Comparison of ENCODE assay signal across 15 cellular contexts in genomic region chr9:84754461-84754860, GRCh38.
DNase-seq lines count a peak whose midpoint lies in the region; ATAC-seq and TF ChIP-seq lines count a peak whose summit lies in the region.
"Had no signal": no experiment of that assay in that cellular context is flagged by ENCODE, and none has a peak within 500 bp of the region (broad histone marks: within the 10 kb centered on the region; RNA-seq: fewer than 3 reads in every experiment).

No MANE protein-coding gene starts in this region.

- H3K9me3 Mint-ChIP-seq in brain, result no peaks in the 10 kb centered on the region
- no peaks in the 10 kb centered on the region for H3K9me3 Mint-ChIP-seq in activated CD8-positive, alpha-beta memory T cell treated with anti-CD3 and anti-CD28 coated beads, Interleukin-2, amount 10 ng/mL, durations not matched to agents 7 days and 5 days (ENCODE audit: low read depth)
- H3K9me3 Mint-ChIP-seq: activated B cell treated with CpG ODN at 0.5 μM for 24 hours; T-helper 1 cell treated with Interleukin-12 subunit alpha and Interleukin-12 subunit beta and Interleukin-4 antibody, amounts not matched to agents 30 μg/mL and 1 μg/mL, for 36 hours had no signal

- no peak overlapping the region for H3K4me3 Mint-ChIP-seq in brain
- H3K4me3 Mint-ChIP-seq in activated CD8-positive, alpha-beta memory T cell treated with anti-CD3 and anti-CD28 coated beads, Interleukin-2, amount 10 ng/mL, durations not matched to agents 7 days and 5 days, result no peak overlapping the region
- H3K4me3 Mint-ChIP-seq: activated B cell treated with CpG ODN at 0.5 μM for 24 hours; T-helper 1 cell treated with Interleukin-12 subunit alpha and Interleukin-12 subunit beta and Interleukin-4 antibody, amounts not matched to agents 30 μg/mL and 1 μg/mL, for 36 hours had no signal

- no peak for TF ChIP-seq CTCF in GM12865 (IDR thresholded peaks at IDR 0.05; ENCODE audit: insufficient read depth, low read depth, low read length, missing control alignments)
- no peak for TF ChIP-seq CTCF in brain (conservative IDR thresholded peaks at IDR 0.05)
- no peak for TF ChIP-seq CTCF in GM13976 (IDR thresholded peaks at IDR 0.05; ENCODE audit: borderline replicate concordance, control extremely low read depth, extremely low read depth, insufficient read depth, missing control alignments)

- peaks cover 54% of the 10 kb centered on the region for H3K36me3 Mint-ChIP-seq in brain
- no peaks in the 10 kb centered on the region for H3K36me3 Mint-ChIP-seq in activated CD8-positive, alpha-beta memory T cell treated with anti-CD3 and anti-CD28 coated beads, Interleukin-2, amount 10 ng/mL, durations not matched to agents 7 days and 5 days

- H3K4me1 Mint-ChIP-seq in brain, result peaks cover 50% of the 10 kb centered on the region
- H3K4me1 Mint-ChIP-seq in activated CD8-positive, alpha-beta memory T cell treated with anti-CD3 and anti-CD28 coated beads, Interleukin-2, amount 10 ng/mL, durations not matched to agents 7 days and 5 days, result peaks cover 48% of the 10 kb centered on the region
- H3K4me1 Mint-ChIP-seq: activated B cell treated with CpG ODN at 0.5 μM for 24 hours had no signal

- CTCF ChIA-PET in activated CD8-positive, alpha-beta memory T cell treated with anti-CD3 and anti-CD28 coated beads, Interleukin-2, amount 10 ng/mL, durations not matched to agents 7 days and 5 days (lab: Charles Lee), result interaction anchor here (0.9 kb wide), 1 partner anchor 12 kb away, joined by 4 read pairs; no protein-coding TSS in a partner anchor

- peak overlapping the region in 3 of 5 experiments; percentile 1 to 75 (median 31) for H3K27ac Mint-ChIP-seq in brain
- no peak overlapping the region for H3K27ac Mint-ChIP-seq in activated CD8-positive, alpha-beta memory T cell treated with anti-CD3 and anti-CD28 coated beads, Interleukin-2, amount 10 ng/mL, durations not matched to agents 7 days and 5 days
- H3K27ac Mint-ChIP-seq: activated B cell treated with CpG ODN at 0.5 μM for 24 hours; T-helper 1 cell treated with Interleukin-12 subunit alpha and Interleukin-12 subunit beta and Interleukin-4 antibody, amounts not matched to agents 30 μg/mL and 1 μg/mL, for 36 hours had no signal

- H3K4me3 ChIP-seq in GM12865 (ENCODE audit: low read depth, low read length), result no peak overlapping the region
- H3K4me3 ChIP-seq: thyroid gland had no signal

- in situ Hi-C loops in GM13976 (cut with MboI; ENCODE audit: low sequenced_read_pairs, unreplicated experiment), result no loop called here

- peaks cover 4% of the 10 kb centered on the region for H3K27me3 Mint-ChIP-seq in brain
- peaks cover 9% of the 10 kb centered on the region for H3K27me3 Mint-ChIP-seq in activated CD8-positive, alpha-beta memory T cell treated with anti-CD3 and anti-CD28 coated beads, Interleukin-2, amount 10 ng/mL, durations not matched to agents 7 days and 5 days
- H3K27me3 Mint-ChIP-seq: activated B cell treated with CpG ODN at 0.5 μM for 24 hours had no signal

- DNase-seq in GM12865 (ENCODE audit: low read depth), result peak; percentile 30
- DNase-seq in non-pigmented ciliary epithelial cell (ENCODE audit: low read depth), result peak; percentile 22
- no peak for DNase-seq in NCI-H524 (lab: John Stamatoyannopoulos, UW)
- DNase-seq in activated CD8-positive, alpha-beta memory T cell treated with anti-CD3 and anti-CD28 coated beads, Interleukin-2, amount 10 ng/mL, durations not matched to agents 7 days and 5 days, result no peak
- DNase-seq in GM13976 (ENCODE audit: low spot score), result no peak
- DNase-seq: activated B cell treated with CpG ODN at 0.5 μM for 24 hours; activated naive CD4-positive, alpha-beta T cell; Karpas-422; NCI-H146; stimulated activated CD4-positive, alpha-beta T cell treated with anti-CD3 and anti-CD28 coated beads, Interleukin-4, amount 100 ng/mL, for 1 hour; thyroid gland had no signal

- peak; percentile 42 for ATAC-seq in HG03520 (IDR thresholded peaks at IDR 0.05; ENCODE audit: unreplicated experiment)
- no peak for ATAC-seq in GM19452 (IDR thresholded peaks at IDR 0.05; ENCODE audit: unreplicated experiment)
- no peak for ATAC-seq in activated CD8-positive, alpha-beta memory T cell treated with anti-CD3 and anti-CD28 coated beads, Interleukin-2, amount 10 ng/mL, durations not matched to agents 7 days and 5 days

Comparison
In these comparisons a context has a peak if more than half of its experiments do, and no peak if none do; other contexts are left out.
1. DNase-seq: peak in GM12865 (single experiment) and non-pigmented ciliary epithelial cell (single experiment); none in NCI-H524 (0 of 2), activated CD8-positive, alpha-beta memory T cell treated with anti-CD3 and anti-CD28 coated beads, Interleukin-2, amount 10 ng/mL, durations not matched to agents 7 days and 5 days (single experiment) and GM13976 (single experiment).